Comparison of ENCODE assay signal across 20 cellular contexts in genomic region chr6:168030881-168031280, GRCh38. TPM values are rescaled to one million over a fixed set of nuclear protein-coding genes. Genes with fewer than 3 reads are reported as not detected.
A peak's percentile ranks its signal among the peaks of the same experiment; 100 is the strongest.
DNase-seq lines count a peak whose midpoint lies in the region; ATAC-seq and TF ChIP-seq lines count a peak whose summit lies in the region.
"Had no signal": no experiment of that assay in that cellular context is flagged by ENCODE, and none has a peak within 500 bp of the region (broad histone marks: within the 10 kb centered on the region; RNA-seq: fewer than 3 reads in every experiment).

No MANE protein-coding gene starts in this region.

- intact Hi-C loops in esophagus muscularis mucosa (cut with DNase I) (no loop called here), colonic mucosa (cut with DNase I) (no loop called here), MCF 10A (cut with micrococcal nuclease) (no loop called here)

- H3K4me3 ChIP-seq in BLaER1 treated with 17β-estradiol and CSF1 and Interleukin-3, amounts not matched to agents 10 nM and 100 nM: peak overlapping the region in 1 of 10 experiments; percentile 29; a peak in 1 of 20 replicates
- H3K4me3 ChIP-seq in HUES48 (ENCODE audit: low read depth, low read length) (no peak overlapping the region), esophagus muscularis mucosa (no peak overlapping the region), neuronal stem cell (ENCODE audit: low read length in 2 of 2) (no peak overlapping the region), colonic mucosa (no peak overlapping the region)
- H3K4me3 ChIP-seq: PC-9 had no signal

- no peaks in the 10 kb centered on the region for H3K27me3 Mint-ChIP-seq in MCF 10A (ENCODE audit: insufficient read depth, unreplicated experiment)

- H3K36me3 ChIP-seq in BLaER1 treated with 17β-estradiol and CSF1 and Interleukin-3, amounts not matched to agents 10 nM and 100 nM: peaks cover 0 to 10% (median 0%) of the 10 kb centered on the region in 11 experiments; a peak in 3 of 22 replicates
- H3K36me3 ChIP-seq in HUES48 (ENCODE audit: control insufficient read depth, insufficient read depth, low read length) (no peaks in the 10 kb centered on the region), esophagus muscularis mucosa (no peaks in the 10 kb centered on the region), neuronal stem cell (replicated peaks in 1 of 2; ENCODE audit: control insufficient read depth in 2 of 2, insufficient read depth in 2 of 2, low read length in 2 of 2) (no peaks in the 10 kb centered on the region), colonic mucosa (no peaks in the 10 kb centered on the region)

- no peaks in the 10 kb centered on the region for H4K20me1 ChIP-seq in BLaER1 treated with 17β-estradiol and CSF1 and Interleukin-3, amounts not matched to agents 10 nM and 100 nM

- no peaks in the 10 kb centered on the region for H3K79me1 ChIP-seq in neuronal stem cell (ENCODE audit: low read depth, low read length)

- H3K27me3 ChIP-seq in BLaER1 treated with 17β-estradiol and CSF1 and Interleukin-3, amounts not matched to agents 10 nM and 100 nM: no peaks in the 10 kb centered on the region
- H3K27me3 ChIP-seq in HUES48 (ENCODE audit: control insufficient read depth, insufficient read depth, low read length): peaks cover 5% of the 10 kb centered on the region; the same call in 1 of the 2 replicates
- H3K27me3 ChIP-seq in esophagus muscularis mucosa: peaks cover 0 to 2% (median 0%) of the 10 kb centered on the region in 4 donors
- H3K27me3 ChIP-seq in neuronal stem cell (ENCODE audit: control insufficient read depth in 3 of 3, insufficient read depth in 3 of 3, low read depth in 1 of 3, low read length in 3 of 3): no peaks in the 10 kb centered on the region
- H3K27me3 ChIP-seq in colonic mucosa: no peaks in the 10 kb centered on the region

- peak overlapping the region; percentile 61 for H2AFZ ChIP-seq in neuronal stem cell (ENCODE audit: low read length)
- H2AFZ ChIP-seq: PC-9 had no signal

- H3K36me3 Mint-ChIP-seq in MCF 10A (ENCODE audit: insufficient read depth, unreplicated experiment): no peaks in the 10 kb centered on the region

- H3K27ac Mint-ChIP-seq in MCF 10A (ENCODE audit: low read depth, unreplicated experiment): no peak overlapping the region
- H3K27ac Mint-ChIP-seq: CD14-positive monocyte had no signal

- peaks cover 52 to 76% (median 61%) of the 10 kb centered on the region in 10 experiments for H3K4me1 ChIP-seq in BLaER1 treated with 17β-estradiol and CSF1 and Interleukin-3, amounts not matched to agents 10 nM and 100 nM
- H3K4me1 ChIP-seq in HUES48 (ENCODE audit: control insufficient read depth, insufficient read depth, low read length): peaks cover 12% of the 10 kb centered on the region
- peaks cover 9 to 21% (median 13%) of the 10 kb centered on the region in 4 donors for H3K4me1 ChIP-seq in esophagus muscularis mucosa
- peaks cover 4 to 15% of the 10 kb centered on the region in 2 donors for H3K4me1 ChIP-seq in neuronal stem cell (ENCODE audit: control insufficient read depth in 2 of 2, insufficient read depth in 1 of 2, low read depth in 1 of 2, low read length in 2 of 2)
- H3K4me1 ChIP-seq in colonic mucosa: no peaks in the 10 kb centered on the region

- no peak overlapping the region for H2BK12ac ChIP-seq in neuronal stem cell (ENCODE audit: low read length)

- H3K9ac ChIP-seq in BLaER1 treated with 17β-estradiol and CSF1 and Interleukin-3, amounts not matched to agents 10 nM and 100 nM: peak overlapping the region in 7 of 11 experiments; percentile 31 to 64 (median 44); a peak in 10 of 22 replicates
- H3K9ac ChIP-seq in HUES48 (ENCODE audit: low read depth, low read length) (no peak overlapping the region), neuronal stem cell (ENCODE audit: low read depth, low read length, poor library complexity) (no peak overlapping the region), colonic mucosa (ENCODE audit: low read depth in 2 of 2, low read length in 2 of 2) (no peak overlapping the region)

- H3K14ac ChIP-seq in neuronal stem cell (ENCODE audit: low read length): no peak overlapping the region

- H2BK120ac ChIP-seq in neuronal stem cell (ENCODE audit: low read depth, low read length): no peak overlapping the region

- H2BK15ac ChIP-seq in neuronal stem cell (ENCODE audit: low read length): no peak overlapping the region

- H3K9me3 Mint-ChIP-seq in MCF 10A (ENCODE audit: unreplicated experiment): no peaks in the 10 kb centered on the region

- H3K27ac ChIP-seq in BLaER1 treated with 17β-estradiol and CSF1 and Interleukin-3, amounts not matched to agents 10 nM and 100 nM: peak overlapping the region in 8 of 11 experiments; percentile 24 to 78 (median 70); a peak in 14 of 22 replicates
- peak overlapping the region; percentile 2 for H3K27ac ChIP-seq in HUES48 (ENCODE audit: low read depth, low read length)
- no peak overlapping the region for H3K27ac ChIP-seq in esophagus muscularis mucosa (replicated peaks in 1 of 4)
- no peak overlapping the region for H3K27ac ChIP-seq in neuronal stem cell (replicated peaks; ENCODE audit: low read length)
- no peak overlapping the region for H3K27ac ChIP-seq in colonic mucosa
- H3K27ac ChIP-seq: PC-9 had no signal

- peaks cover 0 to 34% (median 19%) of the 10 kb centered on the region in 11 experiments; a peak in 17 of 22 replicates for H3K9me3 ChIP-seq in BLaER1 treated with 17β-estradiol and CSF1 and Interleukin-3, amounts not matched to agents 10 nM and 100 nM (replicated peaks in 1 of 11)
- no peaks in the 10 kb centered on the region for H3K9me3 ChIP-seq in HUES48 (ENCODE audit: control insufficient read depth, insufficient read depth, low read length)
- no peaks in the 10 kb centered on the region for H3K9me3 ChIP-seq in esophagus muscularis mucosa
- peaks cover 7 to 11% of the 10 kb centered on the region in 2 donors for H3K9me3 ChIP-seq in neuronal stem cell (replicated peaks in 1 of 2; ENCODE audit: control insufficient read depth in 2 of 2, insufficient read depth in 1 of 2, low read depth in 1 of 2, low read length in 2 of 2)
- H3K9me3 ChIP-seq in colonic mucosa: no peaks in the 10 kb centered on the region
- H3K9me3 ChIP-seq: Caco-2 had no signal

- 43% methylated on average over 2 of the region's 2 CpGs for WGBS in esophagus muscularis mucosa
- WGBS in neuronal stem cell (ENCODE audit: extremely low coverage in 2 of 2, insufficient read length in 2 of 2, insufficient replicate concordance in 1 of 2), 2 donors: no CpG with 5 or more reads among the region's 2 CpGs

- TF ChIP-seq CTCF in esophagus muscularis mucosa (IDR thresholded peaks at IDR 0.05) (no peak), colonic mucosa (IDR thresholded peaks at IDR 0.05) (no peak), MCF 10A (IDR thresholded peaks at IDR 0.05; ENCODE audit: unreplicated experiment) (no peak)

- POLR2A ChIA-PET in MCF 10A (lab: Yijun Ruan, JAX): no interaction called here

- peak overlapping the region; percentile 76 to 91 (median 82) for H3K4me2 ChIP-seq in BLaER1 treated with 17β-estradiol and CSF1 and Interleukin-3, amounts not matched to agents 10 nM and 100 nM
- no peak overlapping the region for H3K4me2 ChIP-seq in neuronal stem cell (ENCODE audit: insufficient read depth, low read length, poor library complexity, severe bottlenecking)
- H3K4me2 ChIP-seq: PC-9 had no signal

- peaks cover 11% of the 10 kb centered on the region for H3K4me1 Mint-ChIP-seq in MCF 10A (ENCODE audit: insufficient read depth, unreplicated experiment)
- H3K4me1 Mint-ChIP-seq: CD14-positive monocyte had no signal

- BruUV-seq in MCF 10A (replicated peaks; lab: Mats Ljungman, UMichigan): no TSS peak

- CTCF ChIA-PET in MCF 10A (lab: Yijun Ruan, JAX): no interaction called here

- no peak overlapping the region for H3K23ac ChIP-seq in neuronal stem cell (ENCODE audit: low read depth, low read length, poor library complexity)

- no peak overlapping the region for H3K4me3 Mint-ChIP-seq in MCF 10A (ENCODE audit: unreplicated experiment)
- H3K4me3 Mint-ChIP-seq: CD14-positive monocyte had no signal

- H4K8ac ChIP-seq in neuronal stem cell (ENCODE audit: low read depth, low read length): peak overlapping the region; percentile 97

- ATAC-seq in activated CD4-positive, CD25-positive, alpha-beta regulatory T cell treated with anti-CD3 and anti-CD28 coated beads, Interleukin-2, amount 50 U/mL, for 24 hours: no peak

- DNase-seq in esophagus muscularis mucosa (ENCODE audit: extremely low spot score): peak; percentile 84
- DNase-seq in neuronal stem cell (ENCODE audit: low spot score): no peak
- DNase-seq in colonic mucosa: no peak
- DNase-seq in hippocampal formation (lab: John Stamatoyannopoulos, UW): no peak
- DNase-seq in MCF 10A (ENCODE audit: unreplicated experiment): no peak
- DNase-seq: Caco-2, DMS153, NCI-H1417 treated with DMSO at 0.1 percent for 48 hours, NCI-H1930, NCI-H748 treated with DMSO at 0.1 percent for 48 hours, PC-9 had no signal

- H2AK5ac ChIP-seq in neuronal stem cell (ENCODE audit: low read depth, low read length): no peak overlapping the region

- TF ChIP-seq POLR2A in esophagus muscularis mucosa (IDR thresholded peaks at IDR 0.05; ENCODE audit: low read depth): no peak

- no peak overlapping the region for H4K91ac ChIP-seq in neuronal stem cell (ENCODE audit: low read depth, low read length, poor library complexity)

- no peak for TF ChIP-seq EP300 in esophagus muscularis mucosa (IDR thresholded peaks at IDR 0.05)

- no peak overlapping the region for H3K4ac ChIP-seq in neuronal stem cell (ENCODE audit: low read length)

- H3K18ac ChIP-seq in neuronal stem cell (ENCODE audit: low read length): no peak overlapping the region

- no peak overlapping the region for H2BK5ac ChIP-seq in neuronal stem cell (ENCODE audit: low read length)

RNA-seq across cellular contexts. Expression of gene KIF25, which starts 33.4 kb away (rescaled TPM):
- under 1 TPM in 1 of 4 donors, not detected in 3; 0.17 TPM for total RNA-seq in esophagus muscularis mucosa
- 5.8 TPM for polyA plus RNA-seq in neuronal stem cell (2013, experiment 1 of 2)
- polyA plus RNA-seq in neuronal stem cell (2013, experiment 2 of 2): 5.1 TPM
- total RNA-seq in colonic mucosa: under 1 TPM in 1 of 2 donors, not detected in 1; 0.21 TPM
- total RNA-seq in MCF 10A (2022): not detected in 2 replicates
- total RNA-seq: Caco-2, HT1080, LHCN-M2, NCI-H460, PC-9 had no signal
- polyA plus RNA-seq: CD14-positive monocyte had no signal

RNA-seq across cellular contexts. Expression of gene FRMD1, which starts 48.1 kb away (rescaled TPM):
- under 1 TPM in 1 of 4 donors, not detected in 3; 0.17 TPM for total RNA-seq in esophagus muscularis mucosa
- 0.20 TPM for polyA plus RNA-seq in neuronal stem cell (2013, experiment 1 of 2)
- 0.18 TPM for polyA plus RNA-seq in neuronal stem cell (2013, experiment 2 of 2)
- total RNA-seq in colonic mucosa: 10 to 100 TPM in 1 of 2 donors, 1 to 10 TPM in 1; 2.3 to 21.0 TPM
- not detected in 2 replicates for total RNA-seq in MCF 10A (2022)
- total RNA-seq: A673, H4, HT1080, LHCN-M2, NCI-H460, PC-9 had no signal
- polyA plus RNA-seq: CD14-positive monocyte had no signal

Comparison
In these comparisons a context has a peak if more than half of its experiments do, and no peak if none do; other contexts are left out.
1. H3K27ac ChIP-seq: peak in BLaER1 treated with 17β-estradiol and CSF1 and Interleukin-3, amounts not matched to agents 10 nM and 100 nM (8 of 11) and HUES48 (single experiment); none in esophagus muscularis mucosa (0 of 4), neuronal stem cell (single experiment) and colonic mucosa (single experiment).
2. H3K9ac ChIP-seq: peak in BLaER1 treated with 17β-estradiol and CSF1 and Interleukin-3, amounts not matched to agents 10 nM and 100 nM (7 of 11); none in HUES48 (single experiment), neuronal stem cell (single experiment) and colonic mucosa (0 of 2).